ENCODE assay signal across 8 cellular contexts in genomic region chr19:45439190-45439568, GRCh38. TPM values are rescaled to one million over a fixed set of nuclear protein-coding genes. Genes with fewer than 3 reads are reported as not detected.
DNase-seq lines count a peak whose midpoint lies in the region; ATAC-seq and TF ChIP-seq lines count a peak whose summit lies in the region.

No MANE protein-coding gene starts in this region.

- intact Hi-C loops in esophagus muscularis mucosa (cut with DNase I) (loop anchor here (2.0 kb wide), 1 partner anchor 40 kb away; no protein-coding TSS in a partner anchor), sigmoid colon (cut with DNase I) (loop anchor here (1.0 to 10.0 kb wide), 2 partner anchors 39 to 146 kb away; partner anchors contain the start of gene OPA3)

- H3K27me3 ChIP-seq in SJCRH30, result no peaks in the 10 kb centered on the region
- no peaks in the 10 kb centered on the region for H3K27me3 ChIP-seq in esophagus muscularis mucosa
- H3K27me3 ChIP-seq in sigmoid colon, result no peaks in the 10 kb centered on the region

- 39% methylated on average over 10 of the region's 10 CpGs for WGBS in esophagus muscularis mucosa
- WGBS in sigmoid colon, 2 donors, result 27 to 32% methylated on average over 10 of the region's 10 CpGs

- peak overlapping the region; percentile 68; the same call in 1 of the 2 replicates for H3K4me3 ChIP-seq in GM08714 (ENCODE audit: low read length)
- peak overlapping the region; percentile 65 for H3K4me3 ChIP-seq in SJCRH30
- peak overlapping the region; percentile 66 to 84 (median 78) for H3K4me3 ChIP-seq in esophagus muscularis mucosa
- peak overlapping the region; percentile 55 to 71 (median 66) for H3K4me3 ChIP-seq in sigmoid colon

- TF ChIP-seq CTCF in esophagus muscularis mucosa (IDR thresholded peaks at IDR 0.05) (no peak), sigmoid colon (IDR thresholded peaks at IDR 0.05) (no peak)

- TF ChIP-seq EP300 in esophagus muscularis mucosa (IDR thresholded peaks at IDR 0.05) (no peak), sigmoid colon (IDR thresholded peaks at IDR 0.05) (no peak)

- ATAC-seq in GM21526 (IDR thresholded peaks at IDR 0.05; ENCODE audit: low FRiP score, unreplicated experiment), result no peak
- no peak for ATAC-seq in HG03521 (IDR thresholded peaks at IDR 0.05; ENCODE audit: unreplicated experiment)
- no peak for ATAC-seq in GM19035 (IDR thresholded peaks at IDR 0.05; ENCODE audit: unreplicated experiment)
- ATAC-seq in HG03196 (IDR thresholded peaks at IDR 0.05; ENCODE audit: unreplicated experiment), result no peak

- no peaks in the 10 kb centered on the region for H3K36me3 ChIP-seq in SJCRH30
- H3K36me3 ChIP-seq in esophagus muscularis mucosa, result no peaks in the 10 kb centered on the region
- no peaks in the 10 kb centered on the region for H3K36me3 ChIP-seq in sigmoid colon

- DNase-seq in SJCRH30 (no peak), esophagus muscularis mucosa (ENCODE audit: extremely low spot score) (no peak), sigmoid colon (no peak)

- H3K9me3 ChIP-seq in SJCRH30 (replicated peaks) (peaks cover 3% of the 10 kb centered on the region), esophagus muscularis mucosa (no peaks in the 10 kb centered on the region), sigmoid colon (no peaks in the 10 kb centered on the region)

- H3K4me1 ChIP-seq in SJCRH30 (peaks cover 9% of the 10 kb centered on the region; the same call in 1 of the 2 replicates), esophagus muscularis mucosa (peaks cover 18 to 37% (median 31%) of the 10 kb centered on the region in 4 donors), sigmoid colon (peaks cover 0 to 26% (median 23%) of the 10 kb centered on the region in 4 donors)

- H3K27ac ChIP-seq in SJCRH30, result peak overlapping the region; percentile 52; the same call in 1 of the 2 replicates
- peak overlapping the region; percentile 92 to 96 (median 94) for H3K27ac ChIP-seq in esophagus muscularis mucosa (replicated peaks in 1 of 4)
- H3K27ac ChIP-seq in sigmoid colon, result peak overlapping the region; percentile 93 to 96 (median 94)

- TF ChIP-seq POLR2A in esophagus muscularis mucosa (IDR thresholded peaks at IDR 0.05; ENCODE audit: low read depth), result no peak
- TF ChIP-seq POLR2A in sigmoid colon (IDR thresholded peaks at IDR 0.05), result no peak

RNA-seq across cellular contexts. Expression of gene ERCC1, which starts 15.5 kb away (rescaled TPM):
- 29.7 and 32.3 TPM in 2 replicates for total RNA-seq in SJCRH30 (2014; rRNA removed; shearing (Covaris generic))
- total RNA-seq in esophagus muscularis mucosa (100 to 1,000 TPM in 1 of 4 donors, 10 to 100 TPM in 3; 62.8 to 102 (median 69.3) TPM), sigmoid colon (10 to 100 TPM; 41.8 to 67.0 (median 64.4) TPM)
- 10 to 100 TPM; 27.3 to 31.8 (median 30.1) TPM for polyA plus RNA-seq in sigmoid colon

RNA-seq across cellular contexts. Expression of gene FOSB, which starts 28.6 kb away (rescaled TPM):
- 0.35 and 0.40 TPM in 2 replicates for total RNA-seq in SJCRH30 (2014; rRNA removed; shearing (Covaris generic))
- 10 to 100 TPM in 2 of 4 donors, 1 to 10 TPM in 2; 2.2 to 25.2 (median 6.9) TPM for total RNA-seq in esophagus muscularis mucosa
- 10 to 100 TPM in 3 of 4 donors, 1 to 10 TPM in 1; 1.1 to 28.1 (median 23.1) TPM for total RNA-seq in sigmoid colon
- 10 to 100 TPM in 1 of 3 donors, 1 to 10 TPM in 2; 3.7 to 11.0 (median 5.4) TPM for polyA plus RNA-seq in sigmoid colon

RNA-seq across cellular contexts. Expression of gene POLR1G, which starts 32.7 kb away (rescaled TPM):
- 20.9 and 21.8 TPM in 2 replicates for total RNA-seq in SJCRH30 (2014; rRNA removed; shearing (Covaris generic))
- total RNA-seq in esophagus muscularis mucosa, result 1 to 10 TPM; 2.9 to 8.7 (median 6.0) TPM
- total RNA-seq in sigmoid colon, result 1 to 10 TPM; 1.6 to 4.2 (median 3.8) TPM
- 1 to 10 TPM; 1.2 to 5.6 (median 2.3) TPM for polyA plus RNA-seq in sigmoid colon

RNA-seq across cellular contexts. Expression of gene PPP1R13L, which starts 34.3 kb away (rescaled TPM):
- total RNA-seq in SJCRH30 (2014; rRNA removed; shearing (Covaris generic)), result 2.4 and 3.2 TPM in 2 replicates
- total RNA-seq in esophagus muscularis mucosa, result 10 to 100 TPM in 2 of 4 donors, 1 to 10 TPM in 2; 4.1 to 16.8 (median 9.5) TPM
- 1 to 10 TPM; 5.8 to 9.4 (median 7.7) TPM for total RNA-seq in sigmoid colon
- 10 to 100 TPM; 15.6 to 34.0 (median 18.0) TPM for polyA plus RNA-seq in sigmoid colon

RNA-seq across cellular contexts. Expression of gene RTN2, which starts 57.7 kb away (rescaled TPM):
- 29.3 and 30.9 TPM in 2 replicates for total RNA-seq in SJCRH30 (2014; rRNA removed; shearing (Covaris generic))
- total RNA-seq in esophagus muscularis mucosa (10 to 100 TPM in 3 of 4 donors, 1 to 10 TPM in 1; 7.0 to 23.6 (median 17.2) TPM), sigmoid colon (10 to 100 TPM; 15.0 to 23.5 (median 19.2) TPM)
- polyA plus RNA-seq in sigmoid colon, result 10 to 100 TPM in 2 of 3 donors, 1 to 10 TPM in 1; 9.5 to 15.0 (median 12.0) TPM
